In the genomic region with DNA sequence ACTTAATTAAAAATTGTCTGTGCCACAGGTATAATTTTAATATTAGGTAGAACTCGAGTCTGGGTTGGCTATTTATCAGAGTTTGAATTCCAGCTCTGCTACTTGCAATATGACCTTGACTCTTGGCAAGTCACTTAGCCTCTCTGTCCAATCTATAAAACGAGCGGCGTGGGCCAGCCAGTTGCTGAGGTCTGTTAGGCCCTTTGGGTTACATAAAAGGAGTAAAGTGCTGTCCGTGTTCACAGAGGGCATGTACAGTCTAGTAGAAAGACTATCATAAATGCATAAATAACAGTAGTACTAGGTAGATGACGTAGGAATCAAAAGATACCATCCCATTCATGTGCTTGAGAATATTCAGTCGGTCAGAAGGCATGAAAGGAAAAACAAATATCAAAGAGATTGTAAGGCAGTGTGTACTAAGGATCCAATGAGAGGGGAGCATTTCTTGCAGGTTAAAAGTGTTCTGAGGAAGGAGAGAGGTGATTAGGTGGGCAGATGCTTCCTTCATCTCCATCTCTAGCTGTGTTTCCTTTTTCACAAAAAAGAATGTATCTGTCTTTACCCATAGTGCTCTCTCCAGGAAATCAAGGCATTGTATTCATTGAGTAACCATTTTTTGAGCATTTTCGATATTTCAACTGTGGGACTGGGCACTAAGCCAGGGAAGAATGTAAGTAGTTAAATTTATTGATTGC, we compare ENCODE assay signal across 9 cellular contexts. TPM values are rescaled to one million over a fixed set of nuclear protein-coding genes. Genes with fewer than 3 reads are reported as not detected.
DNase-seq lines count a peak whose midpoint lies in the region; ATAC-seq, FAIRE-seq and TF ChIP-seq lines count a peak whose summit lies in the region.
"Had no signal": no experiment of that assay in that cellular context is flagged by ENCODE, and none has a peak within 500 bp of the region (broad histone marks: within the 10 kb centered on the region; RNA-seq: fewer than 3 reads in every experiment).

No MANE protein-coding gene starts in this region.

- TF ChIP-seq EP300 in SK-N-SH (IDR thresholded peaks at IDR 0.05; ENCODE audit: borderline replicate concordance in 1 of 2, low read depth in 1 of 2, low read length in 1 of 2): no peak

- 79% methylated on average over 8 of the region's 8 CpGs for WGBS in SK-N-SH (ENCODE audit: low lambda C conversion rate)
- 11 to 15% methylated on average over 8 of the region's 8 CpGs for WGBS in body of pancreas, 2 donors

- no peak for FAIRE-seq in keratinocyte (lab: Jason Lieb, UNC)

- TF ChIP-seq CTCF in SK-N-SH (IDR thresholded peaks at IDR 0.05) (no peak), body of pancreas (IDR thresholded peaks at IDR 0.05) (no peak), keratinocyte (optimal IDR thresholded peaks at IDR 0.05 in 1 of 3, IDR thresholded peaks at IDR 0.05 in 1 of 3, conservative IDR thresholded peaks at IDR 0.05 in 1 of 3; ENCODE audit: extremely low read depth in 1 of 3, insufficient read depth in 2 of 3, low read length in 3 of 3) (no peak)

- intact Hi-C loops in body of pancreas (cut with DNase I): no loop called here

- H3K4me1 ChIP-seq in SK-N-SH (ENCODE audit: control insufficient read depth in 1 of 2, insufficient read depth in 2 of 2, low read depth in 1 of 2, low read length in 1 of 2) (peaks cover 15 to 31% of the 10 kb centered on the region in 2 experiments), body of pancreas (peaks cover 52% of the 10 kb centered on the region), keratinocyte (ENCODE audit: control insufficient read depth, extremely low read depth, insufficient read depth, low read length) (peaks cover 23% of the 10 kb centered on the region), stomach smooth muscle (ENCODE audit: control insufficient read depth, insufficient read depth, low read length) (peaks cover 32% of the 10 kb centered on the region)

- H3K9me2 ChIP-seq in SK-N-SH: no peaks in the 10 kb centered on the region

- peaks cover 26 to 39% of the 10 kb centered on the region in 2 experiments for H3K36me3 ChIP-seq in SK-N-SH (replicated peaks in 1 of 2; ENCODE audit: control insufficient read depth in 1 of 2, insufficient read depth in 2 of 2, low read length in 1 of 2)
- no peaks in the 10 kb centered on the region for H3K36me3 ChIP-seq in body of pancreas (replicated peaks in 1 of 2; ENCODE audit: insufficient read depth in 1 of 2, low read depth in 2 of 2)
- peaks cover 3 to 17% of the 10 kb centered on the region in 2 experiments for H3K36me3 ChIP-seq in keratinocyte (ENCODE audit: control insufficient read depth in 2 of 2, extremely low read depth in 1 of 2, insufficient read depth in 2 of 2, low read length in 2 of 2)
- H3K36me3 ChIP-seq in stomach smooth muscle (ENCODE audit: control insufficient read depth in 2 of 2, insufficient read depth in 2 of 2, low read length in 2 of 2): peaks cover 2 to 3% of the 10 kb centered on the region in 2 donors

- H4K20me1 ChIP-seq in SK-N-SH (ENCODE audit: insufficient read depth): peaks cover 61% of the 10 kb centered on the region
- no peaks in the 10 kb centered on the region for H4K20me1 ChIP-seq in keratinocyte (ENCODE audit: control insufficient read depth, extremely low read depth, insufficient read depth, low read length)

- H3K9ac ChIP-seq in SK-N-SH (no peak overlapping the region), keratinocyte (ENCODE audit: control insufficient read depth, extremely low read depth, insufficient read depth, low read length) (no peak overlapping the region), stomach smooth muscle (ENCODE audit: low read length in 2 of 2) (peak overlapping the region in 1 of 2 donors; percentile 7)

- no peaks in the 10 kb centered on the region for H3K9me3 ChIP-seq in SK-N-SH
- H3K9me3 ChIP-seq in body of pancreas: no peaks in the 10 kb centered on the region
- H3K9me3 ChIP-seq in keratinocyte (ENCODE audit: control insufficient read depth, low read depth, low read length): no peaks in the 10 kb centered on the region
- H3K9me3 ChIP-seq in stomach smooth muscle (ENCODE audit: control insufficient read depth in 2 of 2, low read length in 2 of 2): no peaks in the 10 kb centered on the region

- H3K4me3 ChIP-seq in SK-N-SH (ENCODE audit: low read depth in 2 of 2, low read length in 1 of 2) (peak overlapping the region in 1 of 2 experiments; percentile 80; a peak in 1 of 4 replicates), body of pancreas (no peak overlapping the region), keratinocyte (ENCODE audit: control insufficient read depth in 2 of 3, extremely low read depth in 1 of 3, insufficient read depth in 2 of 3, low read depth in 1 of 3, low read length in 3 of 3) (peak overlapping the region in 1 of 3 experiments; percentile 3), stomach smooth muscle (ENCODE audit: low read length in 2 of 2) (peak overlapping the region; percentile 58 to 88)

- dilution Hi-C loops in keratinocyte (cut with MboI; ENCODE audit: extremely low pct_ligation_motif_present, low sequenced_read_pairs): no loop called here

- peaks cover 24% of the 10 kb centered on the region for H3F3A ChIP-seq in SK-N-SH (replicated peaks; ENCODE audit: insufficient read depth)

- no peaks in the 10 kb centered on the region for H3K9me1 ChIP-seq in keratinocyte (ENCODE audit: control insufficient read depth, extremely low read depth, insufficient read depth, low read length)

- H3K79me2 ChIP-seq in SK-N-SH (ENCODE audit: insufficient read depth): peaks cover 70% of the 10 kb centered on the region
- H3K79me2 ChIP-seq in keratinocyte (ENCODE audit: control insufficient read depth, insufficient read depth, low read length): peaks cover 69% of the 10 kb centered on the region

- H3K4me2 ChIP-seq in SK-N-SH (peak overlapping the region; percentile 86), keratinocyte (ENCODE audit: control insufficient read depth, extremely low read depth, insufficient read depth, low read depth, low read length) (peak overlapping the region; percentile 66)

- no peak for TF ChIP-seq RAD21 in SK-N-SH (IDR thresholded peaks at IDR 0.05; ENCODE audit: low read length)

- CTCF ChIA-PET in SK-N-SH (lab: Yijun Ruan, JAX): interaction anchor here (1.1 kb wide), 2 partner anchors 27 to 64 kb away, joined by 3 read pairs; no protein-coding TSS in a partner anchor

- ATAC-seq in SK-N-SH treated with all-trans-retinoic acid at 6 μM for 48 hours (no peak), body of pancreas (no peak), HG02623 (IDR thresholded peaks at IDR 0.05; ENCODE audit: unreplicated experiment) (no peak)

- H2AFZ ChIP-seq in SK-N-SH (ENCODE audit: low read depth) (no peak overlapping the region), keratinocyte (ENCODE audit: control insufficient read depth, low read length) (no peak overlapping the region)

- TF ChIP-seq POLR2A in body of pancreas (IDR thresholded peaks at IDR 0.05): peak in 1 of 3 donors; percentile 17

- DNase-seq in SK-N-SH: no peak
- peak; percentile 57 to 68 (median 62) for DNase-seq in body of pancreas
- DNase-seq in keratinocyte (ENCODE audit: low read depth, low spot score): no peak
- no peak for DNase-seq in SKM-1 (lab: John Stamatoyannopoulos, UW; ENCODE audit: unreplicated experiment)
- no peak for DNase-seq in NCI-H345 (lab: John Stamatoyannopoulos, UW)
- DNase-seq: NCI-H774 had no signal

- H3K27ac ChIP-seq in SK-N-SH (ENCODE audit: low read depth in 2 of 2, low read length in 1 of 2): no peak overlapping the region; a peak in 1 of 4 replicates
- peak overlapping the region; percentile 62 to 95 (median 92) for H3K27ac ChIP-seq in body of pancreas
- H3K27ac ChIP-seq in keratinocyte (ENCODE audit: control insufficient read depth, insufficient read depth, low read length): peak overlapping the region; percentile 18
- no peak overlapping the region for H3K27ac ChIP-seq in stomach smooth muscle (ENCODE audit: low read length)

- H3K27me3 ChIP-seq in SK-N-SH (ENCODE audit: insufficient read depth): no peaks in the 10 kb centered on the region
- H3K27me3 ChIP-seq in body of pancreas: no peaks in the 10 kb centered on the region
- no peaks in the 10 kb centered on the region for H3K27me3 ChIP-seq in keratinocyte (ENCODE audit: control insufficient read depth, extremely low read depth, insufficient read depth, low read length)
- H3K27me3 ChIP-seq in stomach smooth muscle (ENCODE audit: control insufficient read depth in 1 of 2, insufficient read depth in 2 of 2, low read length in 2 of 2): no peaks in the 10 kb centered on the region

- POLR2A ChIA-PET in SK-N-SH (lab: Yijun Ruan, JAX): no interaction called here

TF ChIP-seq in SK-N-SH, 30 proteins besides CTCF, POLR2A, EP300 and RAD21 (continues in another document):
- TF ChIP-seq, protein P1, sequence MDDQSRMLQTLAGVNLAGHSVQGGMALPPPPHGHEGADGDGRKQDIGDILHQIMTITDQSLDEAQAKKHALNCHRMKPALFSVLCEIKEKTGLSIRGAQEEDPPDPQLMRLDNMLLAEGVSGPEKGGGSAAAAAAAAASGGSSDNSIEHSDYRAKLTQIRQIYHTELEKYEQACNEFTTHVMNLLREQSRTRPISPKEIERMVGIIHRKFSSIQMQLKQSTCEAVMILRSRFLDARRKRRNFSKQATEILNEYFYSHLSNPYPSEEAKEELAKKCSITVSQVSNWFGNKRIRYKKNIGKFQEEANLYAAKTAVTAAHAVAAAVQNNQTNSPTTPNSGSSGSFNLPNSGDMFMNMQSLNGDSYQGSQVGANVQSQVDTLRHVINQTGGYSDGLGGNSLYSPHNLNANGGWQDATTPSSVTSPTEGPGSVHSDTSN (IDR thresholded peaks at IDR 0.05): no peak

TF ChIP-seq in SK-N-SH treated with all-trans-retinoic acid at 6 μM for 48 hours, 23 proteins besides CTCF, POLR2A, EP300 and RAD21 (continues in another document):
- TF ChIP-seq ZC3H10 (CRISPR knock-in tag; IDR thresholded peaks at IDR 0.05): no peak
- no peak for TF ChIP-seq GLIS3 (CRISPR knock-in tag; IDR thresholded peaks at IDR 0.05)
- TF ChIP-seq ZNF70 (CRISPR knock-in tag; IDR thresholded peaks at IDR 0.05): no peak
- no peak for TF ChIP-seq ZNF565 (CRISPR knock-in tag; conservative IDR thresholded peaks at IDR 0.05; ENCODE audit: low read depth)

RNA-seq across cellular contexts. Expression of a gene that starts 2.4 kb away (rescaled TPM):
- polyA plus RNA-seq in SK-N-SH (2012; rRNA removed) (32.5 and 40.1 TPM in 2 replicates), keratinocyte (17.7 to 30.8 TPM (median 23.3 TPM) in 3 replicates)
- polyA plus RNA-seq in SK-N-SH (2012; cell fraction: cytosol; rRNA removed): 16.0 and 19.0 TPM in 2 replicates
- 127 and 149 TPM in 2 replicates for polyA plus RNA-seq in SK-N-SH (2012; cell fraction: nucleus; rRNA removed)
- total RNA-seq in body of pancreas: 10 to 100 TPM; 46.1 to 82.2 TPM
- 18.0 TPM for polyA plus RNA-seq in keratinocyte (2011; ENCODE audit: low read depth)
- 9.5 and 13.9 TPM in 2 replicates for polyA plus RNA-seq in keratinocyte (2011; cell fraction: cytosol; rRNA removed)
- 71.5 and 74.5 TPM in 2 replicates for polyA plus RNA-seq in keratinocyte (2011; cell fraction: nucleus; rRNA removed)
- polyA plus RNA-seq in keratinocyte (2012; ENCODE audit: low replicate concordance): 12.4 and 21.9 TPM in 2 replicates
- polyA minus RNA-seq in keratinocyte: 48.6 to 90.9 TPM (median 50.8 TPM) in 3 replicates
- polyA minus RNA-seq in keratinocyte (2011; cell fraction: cytosol; rRNA and poly(A)+ RNA removed): 20.0 TPM
- polyA minus RNA-seq in keratinocyte (2011; cell fraction: nucleus; rRNA and poly(A)+ RNA removed): 52.5 and 84.1 TPM in 2 replicates

Comparison
In these comparisons a context has a peak if more than half of its experiments do, and no peak if none do; other contexts are left out.
1. DNase-seq: peak in body of pancreas (4 of 4); none in SK-N-SH (single experiment), keratinocyte (single experiment), SKM-1 (single experiment) and NCI-H345 (single experiment).
2. H3K27ac ChIP-seq: peak in body of pancreas (4 of 4) and keratinocyte (single experiment); none in SK-N-SH (0 of 2) and stomach smooth muscle (single experiment).
3. H3K4me3 ChIP-seq: peak in stomach smooth muscle (2 of 2); none in body of pancreas (0 of 2).